ENCODE assay signal across 12 cellular contexts in genomic region chr2:195319112-195319460, GRCh38.
A peak's percentile ranks its signal among the peaks of the same experiment; 100 is the strongest.
DNase-seq lines count a peak whose midpoint lies in the region; ATAC-seq lines count a peak whose summit lies in the region.
"Had no signal": no experiment of that assay in that cellular context is flagged by ENCODE, and none has a peak within 500 bp of the region (broad histone marks: within the 10 kb centered on the region; RNA-seq: fewer than 3 reads in every experiment).

No MANE protein-coding gene starts in this region.

- no peak overlapping the region for H2AK5ac ChIP-seq in trophoblast cell (ENCODE audit: low read length)

- no peak for ATAC-seq in GM21737 (IDR thresholded peaks at IDR 0.05; ENCODE audit: unreplicated experiment)
- no peak for ATAC-seq in HG03432 (IDR thresholded peaks at IDR 0.05; ENCODE audit: unreplicated experiment)
- ATAC-seq: stimulated activated memory B cell treated with anti-CD40 and anti-IgM and Interleukin-4, amounts not matched to agents 10 μg/mL and 1 μg/mL and 100 μg/mL, for 72 hours had no signal

- H3K36me3 ChIP-seq in trophoblast cell (ENCODE audit: control insufficient read depth in 1 of 2, insufficient read depth in 2 of 2, low read length in 2 of 2): no peaks in the 10 kb centered on the region
- H3K36me3 ChIP-seq: neutrophil had no signal

- no peak overlapping the region for H3K4ac ChIP-seq in trophoblast cell (ENCODE audit: low read depth, low read length)

- H3K79me2 ChIP-seq in trophoblast cell (ENCODE audit: control insufficient read depth, insufficient read depth, low read length, poor library complexity): no peaks in the 10 kb centered on the region

- H2BK120ac ChIP-seq in trophoblast cell (ENCODE audit: insufficient read depth, low read length, poor library complexity): no peak overlapping the region

- H3K9me3 ChIP-seq in trophoblast cell (ENCODE audit: insufficient read depth, low read depth, low read length): no peaks in the 10 kb centered on the region
- H3K9me3 ChIP-seq: neutrophil had no signal

- no peak overlapping the region for H4K91ac ChIP-seq in trophoblast cell (ENCODE audit: low read depth, low read length)

- WGBS in trophoblast cell (ENCODE audit: extremely low coverage, insufficient coverage, insufficient read length): no CpG with 5 or more reads among the region's 3 CpGs

- no peak overlapping the region for H2BK12ac ChIP-seq in trophoblast cell (ENCODE audit: low read length)

- H3K4me3 ChIP-seq in trophoblast cell (ENCODE audit: low read depth, low read length): no peak overlapping the region
- H3K4me3 ChIP-seq: SK-N-MC had no signal

- H3K4me1 ChIP-seq in trophoblast cell (ENCODE audit: control insufficient read depth in 1 of 2, insufficient read depth in 2 of 2, low read length in 2 of 2): no peaks in the 10 kb centered on the region

- no peak overlapping the region for H3K14ac ChIP-seq in trophoblast cell (ENCODE audit: low read length)

- no peak overlapping the region for H3K4me2 ChIP-seq in trophoblast cell (ENCODE audit: low read length)

- DNase-seq in ELR (ENCODE audit: low read depth): peak; percentile 92
- peak; percentile 41 for DNase-seq in RKO (ENCODE audit: low spot score)
- DNase-seq in fibroblast of gingiva (ENCODE audit: low read depth): peak; percentile 36
- DNase-seq in trophoblast cell: peak; percentile 10 to 54
- DNase-seq in Ammon's horn (ENCODE audit: low spot score): no peak
- DNase-seq in NCI-H2107 treated with DMSO at 0.1 percent for 48 hours (lab: John Stamatoyannopoulos, UW; ENCODE audit: unreplicated experiment): no peak
- DNase-seq: activated effector memory CD4-positive, alpha-beta T cell treated with anti-CD3 and anti-CD28 coated beads, Interleukin-2, amount 50 U/mL, for 16 hours had no signal

- H4K8ac ChIP-seq in trophoblast cell (ENCODE audit: low read depth, low read length): no peak overlapping the region

- H3K23ac ChIP-seq in trophoblast cell (ENCODE audit: low read length): no peak overlapping the region

- no peaks in the 10 kb centered on the region for H3K27me3 ChIP-seq in trophoblast cell (ENCODE audit: insufficient read depth, low read length)
- H3K27me3 ChIP-seq: neutrophil had no signal

- H3K79me1 ChIP-seq in trophoblast cell (ENCODE audit: low read length): no peaks in the 10 kb centered on the region

- no peak overlapping the region for H3K27ac ChIP-seq in trophoblast cell (ENCODE audit: low read depth, low read length)
- H3K27ac ChIP-seq: neutrophil, SK-N-MC had no signal

- H2BK5ac ChIP-seq in trophoblast cell (ENCODE audit: low read depth, low read length, poor library complexity): no peak overlapping the region

- no peak overlapping the region for H4K12ac ChIP-seq in trophoblast cell (ENCODE audit: low read depth, low read length)

- no peak overlapping the region for H3K9ac ChIP-seq in trophoblast cell (ENCODE audit: low read length)

- H3K18ac ChIP-seq in trophoblast cell (ENCODE audit: low read length): no peak overlapping the region

- H2AFZ ChIP-seq in trophoblast cell (ENCODE audit: insufficient read depth, low read length, poor library complexity): no peak overlapping the region

Comparison
In these comparisons a context has a peak if more than half of its experiments do, and no peak if none do; other contexts are left out.
1. DNase-seq: peak in ELR (single experiment), RKO (single experiment), fibroblast of gingiva (single experiment) and trophoblast cell (2 of 2); none in Ammon's horn (single experiment) and NCI-H2107 treated with DMSO at 0.1 percent for 48 hours (single experiment).